In the genomic region with DNA sequence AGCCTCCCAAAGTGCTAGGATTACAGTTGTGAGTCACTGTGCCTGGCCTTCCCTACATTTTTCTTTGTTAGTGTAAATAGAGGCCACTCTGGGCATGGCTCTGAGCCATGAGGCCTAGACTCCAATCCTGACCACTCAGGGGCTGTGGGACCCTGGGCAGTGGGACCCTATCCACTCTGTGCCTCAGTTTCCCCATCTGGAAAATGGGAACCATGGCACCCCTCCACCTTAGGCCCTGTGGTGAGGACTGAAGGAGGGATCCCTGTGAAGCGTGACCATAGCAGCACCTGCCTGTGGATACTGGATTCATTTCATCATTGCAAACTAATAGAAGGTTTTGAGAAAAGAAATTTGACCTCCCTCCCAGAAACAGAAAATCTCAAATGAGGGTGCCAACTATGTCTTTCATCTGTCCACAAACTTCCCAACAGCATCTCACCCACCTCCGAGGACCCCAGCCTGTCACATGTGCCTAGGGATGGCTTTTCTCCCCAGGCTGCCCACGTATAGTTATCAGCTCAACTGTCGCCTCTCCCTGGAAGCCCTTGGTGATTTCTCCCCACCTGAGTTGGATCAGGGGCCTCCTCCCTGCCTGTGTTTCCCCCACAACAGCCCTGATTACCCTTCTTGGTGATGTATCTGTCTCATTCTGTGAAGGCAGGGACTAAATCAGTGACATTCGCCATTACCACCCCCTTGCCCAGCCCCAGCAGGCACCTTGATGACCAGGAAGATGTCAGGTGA, we compare ENCODE assay signal across 1 cellular context.
A peak's percentile ranks its signal among the peaks of the same experiment; 100 is the strongest.
TF ChIP-seq lines count a peak whose summit lies in the region.

No MANE protein-coding gene starts in this region.

TF ChIP-seq in liver, 16 proteins besides CTCF, POLR2A, EP300 and RAD21 (continued from another document):
- TF ChIP-seq REST (IDR thresholded peaks at IDR 0.05) (no peak), FOXA1 (IDR thresholded peaks at IDR 0.05) (no peak), NR2F2 (IDR thresholded peaks at IDR 0.05) (no peak), TAF1 (conservative IDR thresholded peaks at IDR 0.05) (no peak), JUND (IDR thresholded peaks at IDR 0.05) (peak in 1 of 2 donors; percentile 10)
- TF ChIP-seq, protein P1, sequence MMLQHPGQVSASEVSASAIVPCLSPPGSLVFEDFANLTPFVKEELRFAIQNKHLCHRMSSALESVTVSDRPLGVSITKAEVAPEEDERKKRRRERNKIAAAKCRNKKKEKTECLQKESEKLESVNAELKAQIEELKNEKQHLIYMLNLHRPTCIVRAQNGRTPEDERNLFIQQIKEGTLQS (IDR thresholded peaks at IDR 0.05): no peak
TF ChIP-seq in liver: peak in this region for 1.
